13 cellular contexts compared by ENCODE assay signal in genomic region chr17:29561541-29562517, GRCh38. TPM values are rescaled to one million over a fixed set of nuclear protein-coding genes. Genes with fewer than 3 reads are reported as not detected.
DNase-seq lines count a peak whose midpoint lies in the region; ATAC-seq, FAIRE-seq and TF ChIP-seq lines count a peak whose summit lies in the region.
"Had no signal": no experiment of that assay in that cellular context is flagged by ENCODE, and none has a peak within 500 bp of the region (broad histone marks: within the 10 kb centered on the region; RNA-seq: fewer than 3 reads in every experiment).

No MANE protein-coding gene starts in this region.

- DNase-seq in Ammon's horn (ENCODE audit: low spot score) = peak; percentile 60
- DNase-seq in GM12878 (ENCODE audit: low read depth, low spot score) = no peak
- peak; percentile 77 for DNase-seq in naive B cell
- DNase-seq in Kasumi-1 (lab: John Stamatoyannopoulos, UW) = no peak
- DNase-seq in HUDEP-2 (lab: John Stamatoyannopoulos, UW; ENCODE audit: unreplicated experiment in 76 of 76) = no peak
- DNase-seq in HAP-1 (ENCODE audit: low spot score in 2 of 2) = no peak
- no peak for DNase-seq in RKO (ENCODE audit: low spot score)
- DNase-seq: anterior cingulate cortex; NCI-H446 treated with DMSO at 0.1 percent for 48 hours; stimulated activated naive CD8-positive, alpha-beta T cell treated with anti-CD3 and anti-CD28 coated beads, Interleukin-15, amount 100 ng/mL, for 72 hours had no signal

- H3K27me3 Mint-ChIP-seq in IgD-negative memory B cell (no peaks in the 10 kb centered on the region), naive B cell (no peaks in the 10 kb centered on the region)
- H3K27me3 Mint-ChIP-seq: naive thymus-derived CD8-positive, alpha-beta T cell; stimulated activated naive CD8-positive, alpha-beta T cell treated with anti-CD3 and anti-CD28 coated beads, Interleukin-15, amount 100 ng/mL, for 72 hours had no signal

- H3K4me3 ChIP-seq in GM12878 = no peak overlapping the region
- no peak overlapping the region for H3K4me3 ChIP-seq in HAP-1

- 57% methylated on average over 17 of the region's 17 CpGs for WGBS in GM12878 (ENCODE audit: insufficient coverage, insufficient replicate concordance, low lambda C conversion rate, missing lambda C conversion rate)

- no peak for ATAC-seq in GM12878
- ATAC-seq in naive B cell (ENCODE audit: low read depth in 2 of 2) = peak; percentile 29 to 53
- ATAC-seq: HCT116; naive thymus-derived CD8-positive, alpha-beta T cell; stimulated activated naive CD8-positive, alpha-beta T cell treated with anti-CD3 and anti-CD28 coated beads, Interleukin-15, amount 100 ng/mL, for 72 hours had no signal

- no TSS peak for BruUV-seq in GM12878 (replicated peaks; lab: Mats Ljungman, UMichigan)

- H3K79me2 ChIP-seq in GM12878 (ENCODE audit: control insufficient read depth, insufficient read depth, low read length) = peaks cover 7% of the 10 kb centered on the region; the same call in 1 of the 2 replicates

- peaks cover 1% of the 10 kb centered on the region for H3K36me3 Mint-ChIP-seq in IgD-negative memory B cell
- H3K36me3 Mint-ChIP-seq in naive B cell = peaks cover 0 to 5% of the 10 kb centered on the region in 2 donors

- H2AFZ ChIP-seq in GM12878 (ENCODE audit: control insufficient read depth, low read depth, low read length) = no peak overlapping the region

- TF ChIP-seq RAD21 in GM12878 (IDR thresholded peaks at IDR 0.05; ENCODE audit: insufficient read depth, low read depth, low read length) = no peak

- H3K36me3 ChIP-seq in GM12878 (ENCODE audit: control insufficient read depth in 2 of 2, insufficient read depth in 2 of 2, low read length in 1 of 2) (peaks cover 2 to 3% of the 10 kb centered on the region in 2 experiments; a peak in 3 of 4 replicates), HAP-1 (replicated peaks) (peaks cover 22% of the 10 kb centered on the region)

- peaks cover 42% of the 10 kb centered on the region for H3K4me1 ChIP-seq in GM12878 (ENCODE audit: control insufficient read depth, insufficient read depth, low read length)
- peaks cover 12% of the 10 kb centered on the region for H3K4me1 ChIP-seq in HAP-1

- POLR2A ChIA-PET in GM12878 (lab: Charles Lee) = no interaction called here

- no peaks in the 10 kb centered on the region for H3K9me3 ChIP-seq in GM12878 (replicated peaks; ENCODE audit: control insufficient read depth, insufficient read depth, low read length)
- no peaks in the 10 kb centered on the region for H3K9me3 ChIP-seq in HAP-1

- TF ChIP-seq POLR2A in GM12878 (IDR thresholded peaks at IDR 0.05; ENCODE audit: low read depth, low read length) = no peak

- H3K4me2 ChIP-seq in GM12878 (ENCODE audit: control insufficient read depth, insufficient read depth) = no peak overlapping the region

- no peak for TF ChIP-seq EP300 in GM12878 (IDR thresholded peaks at IDR 0.05; ENCODE audit: borderline replicate concordance in 1 of 2, control insufficient read depth in 1 of 2, low read depth in 2 of 2, low read length in 2 of 2)

- H3K4me1 Mint-ChIP-seq in IgD-negative memory B cell (peaks cover 43 to 63% (median 44%) of the 10 kb centered on the region in 3 donors), naive B cell (peaks cover 66 to 86% (median 79%) of the 10 kb centered on the region in 3 donors)

- in situ Hi-C loops in GM12878 (cut with MboI) (no loop called here), HAP-1 (cut with MboI; ENCODE audit: low sequenced_read_pairs) (no loop called here)

- SMC1A ChIA-PET in GM12878 (lab: Charles Lee; ENCODE audit: uncharacterized antibody, unreplicated experiment) = no interaction called here

- TF ChIP-seq CTCF in GM12878 (IDR thresholded peaks at IDR 0.05 in 2 of 3, conservative IDR thresholded peaks at IDR 0.05 in 1 of 3; ENCODE audit: control insufficient read depth in 2 of 3, extremely low read depth in 1 of 3, insufficient read depth in 1 of 3, low read depth in 3 of 3, low read length in 3 of 3) = no peak

- intact Hi-C loops in GM12878 (cut with micrococcal nuclease; ENCODE audit: unreplicated experiment) = no loop called here

- H3K9ac ChIP-seq in GM12878 (ENCODE audit: control insufficient read depth, insufficient read depth, low read length) = no peak overlapping the region

- CTCF ChIA-PET in GM12878 (lab: Yijun Ruan, JAX) = interaction anchor here (0.6 to 1.8 kb wide), 6 partner anchors 8 to 442 kb away, joined by 3 to 12 read pairs (median 4); no protein-coding TSS in a partner anchor

- H4K20me1 ChIP-seq in GM12878 (ENCODE audit: control insufficient read depth, insufficient read depth) = no peaks in the 10 kb centered on the region

- H3K27ac Mint-ChIP-seq in IgD-negative memory B cell (peak overlapping the region; percentile 83 to 95 (median 92)), naive B cell (peak overlapping the region; percentile 96 to 99 (median 98))
- H3K27ac Mint-ChIP-seq: stimulated activated naive CD8-positive, alpha-beta T cell treated with anti-CD3 and anti-CD28 coated beads, Interleukin-15, amount 100 ng/mL, for 72 hours had no signal

- no peak overlapping the region for H3K27ac ChIP-seq in GM12878 (ENCODE audit: control insufficient read depth, insufficient read depth)

- RAD21 ChIA-PET in GM12878 (lab: Charles Lee; ENCODE audit: unreplicated experiment) = no interaction called here

- H3K4me3 Mint-ChIP-seq in IgD-negative memory B cell = peak overlapping the region in 3 of 4 donors; percentile 70 to 85 (median 76)
- peak overlapping the region; percentile 62 to 88 (median 81) for H3K4me3 Mint-ChIP-seq in naive B cell
- H3K4me3 Mint-ChIP-seq: stimulated activated naive CD8-positive, alpha-beta T cell treated with anti-CD3 and anti-CD28 coated beads, Interleukin-15, amount 100 ng/mL, for 72 hours had no signal

- no peak for FAIRE-seq in GM12878 (lab: Jason Lieb, UNC)

- H3K27me3 ChIP-seq in GM12878 (replicated peaks in 1 of 2; ENCODE audit: control insufficient read depth in 2 of 2, insufficient read depth in 2 of 2, low read length in 1 of 2) (no peaks in the 10 kb centered on the region), HAP-1 (ENCODE audit: low read depth) (no peaks in the 10 kb centered on the region)

- H3K9me3 Mint-ChIP-seq in IgD-negative memory B cell (no peaks in the 10 kb centered on the region), naive B cell (no peaks in the 10 kb centered on the region)
- H3K9me3 Mint-ChIP-seq: naive thymus-derived CD8-positive, alpha-beta T cell; stimulated activated naive CD8-positive, alpha-beta T cell treated with anti-CD3 and anti-CD28 coated beads, Interleukin-15, amount 100 ng/mL, for 72 hours had no signal

RNA-seq across cellular contexts. Expression of gene ABHD15, which starts 5.0 kb away (rescaled TPM):
- polyA plus RNA-seq in IgD-negative memory B cell (11.7 TPM), GM12878 (2011; rRNA removed) (4.1 and 4.7 TPM in 2 replicates), GM12878 (2014; fragmentation: Illumina TruSeq; extraction: Trizol) (5.3 and 5.8 TPM in 2 replicates), GM12878 (2014; fragmentation: Nextera tagmentation; extraction: Ambion mirVana) (1 to 10 TPM; 2.1 to 2.6 TPM), GM12878 (2014; rRNA removed) (5.9 and 6.1 TPM in 2 replicates), GM12878 (2016; fragmentation: Nextera tagmentation; extraction: Ambion mirVana) (1 to 10 TPM; 2.6 to 3.9 TPM), naive B cell (ENCODE audit: low read depth in 6 of 6) (10 to 100 TPM; 15.1 to 45.2 (median 20.3) TPM)
- total RNA-seq in GM12878 (2013; cell fraction: nucleolus; rRNA removed) = 7.5 and 8.0 TPM in 2 replicates
- total RNA-seq in GM12878 (2014; rRNA removed) (6.5 and 7.5 TPM in 2 replicates), GM12878 (2014; rRNA removed; fragmentation: Illumina TruSeq; extraction: Trizol) (5.1 and 5.2 TPM in 2 replicates), GM12878 (2021) (9.0 and 9.2 TPM in 2 replicates)
- polyA plus RNA-seq in GM12878 (2011; ENCODE audit: low read depth) = 2.0 TPM
- 4.1 and 5.8 TPM in 2 replicates for polyA plus RNA-seq in GM12878 (2011; cell fraction: cytosol; rRNA removed)
- polyA plus RNA-seq in GM12878 (2011; cell fraction: nucleus; rRNA removed) = 5.9 and 6.4 TPM in 2 replicates
- polyA plus RNA-seq in GM12878 (2012) = 3.5 and 4.7 TPM in 2 replicates
- 5.5 and 8.8 TPM in 2 replicates for polyA minus RNA-seq in GM12878 (2011; rRNA and poly(A)+ RNA removed)
- polyA minus RNA-seq in GM12878 (2011; cell fraction: cytosol; rRNA and poly(A)+ RNA removed) = 3.5 and 3.7 TPM in 2 replicates
- polyA minus RNA-seq in GM12878 (2011; cell fraction: nucleus; rRNA and poly(A)+ RNA removed) = 3.4 and 6.5 TPM in 2 replicates

RNA-seq across cellular contexts. Expression of gene TP53I13, which starts 6.7 kb away (rescaled TPM):
- polyA plus RNA-seq in IgD-negative memory B cell (29.4 TPM), GM12878 (2011; rRNA removed) (5.5 and 8.8 TPM in 2 replicates), GM12878 (2014; fragmentation: Illumina TruSeq; extraction: Trizol) (0.97 and 4.5 TPM in 2 replicates), GM12878 (2014; fragmentation: Nextera tagmentation; extraction: Ambion mirVana) (under 1 TPM in 1 of 2 experiments, not detected in 1; 0.31 TPM), GM12878 (2014; rRNA removed) (45.1 and 54.2 TPM in 2 replicates), GM12878 (2016; fragmentation: Nextera tagmentation; extraction: Ambion mirVana) (10 to 100 TPM; 19.5 to 22.9 TPM), naive B cell (ENCODE audit: low read depth in 6 of 6) (10 to 100 TPM; 28.1 to 41.5 (median 38.4) TPM)
- total RNA-seq in GM12878 (2013; cell fraction: nucleolus; rRNA removed) = 36.6 and 40.4 TPM in 2 replicates
- total RNA-seq in GM12878 (2014; rRNA removed) (30.9 and 33.4 TPM in 2 replicates), GM12878 (2014; rRNA removed; fragmentation: Illumina TruSeq; extraction: Trizol) (8.6 and 10.4 TPM in 2 replicates), GM12878 (2021) (38.5 and 40.1 TPM in 2 replicates)
- polyA plus RNA-seq in GM12878 (2011; ENCODE audit: low read depth) = 5.4 TPM
- polyA plus RNA-seq in GM12878 (2011; cell fraction: cytosol; rRNA removed) = 9.9 and 18.4 TPM in 2 replicates
- 229 and 261 TPM in 2 replicates for polyA plus RNA-seq in GM12878 (2011; cell fraction: nucleus; rRNA removed)
- polyA plus RNA-seq in GM12878 (2012) = 25.2 and 26.9 TPM in 2 replicates
- polyA minus RNA-seq in GM12878 (2011; rRNA and poly(A)+ RNA removed) = 3.3 and 10.7 TPM in 2 replicates
- polyA minus RNA-seq in GM12878 (2011; cell fraction: cytosol; rRNA and poly(A)+ RNA removed) = 4.1 and 7.7 TPM in 2 replicates
- polyA minus RNA-seq in GM12878 (2011; cell fraction: nucleus; rRNA and poly(A)+ RNA removed) = 26.0 and 38.0 TPM in 2 replicates

RNA-seq across cellular contexts. Expression of gene GIT1, which starts 27.6 kb away (rescaled TPM):
- polyA plus RNA-seq in IgD-negative memory B cell (8.6 TPM), GM12878 (2011; rRNA removed) (11.3 and 25.6 TPM in 2 replicates), GM12878 (2014; fragmentation: Illumina TruSeq; extraction: Trizol) (20.0 and 32.4 TPM in 2 replicates), GM12878 (2014; fragmentation: Nextera tagmentation; extraction: Ambion mirVana) (under 1 TPM; 0.24 to 0.58 TPM), GM12878 (2014; rRNA removed) (33.7 and 34.2 TPM in 2 replicates), GM12878 (2016; fragmentation: Nextera tagmentation; extraction: Ambion mirVana) (1 to 10 TPM; 4.4 to 4.9 TPM), naive B cell (ENCODE audit: low read depth in 6 of 6) (10 to 100 TPM in 1 of 6 donors, 1 to 10 TPM in 5; 1.6 to 12.9 (median 4.4) TPM)
- 31.4 and 40.8 TPM in 2 replicates for total RNA-seq in GM12878 (2013; cell fraction: nucleolus; rRNA removed)
- total RNA-seq in GM12878 (2014; rRNA removed) (24.2 and 30.6 TPM in 2 replicates), GM12878 (2014; rRNA removed; fragmentation: Illumina TruSeq; extraction: Trizol) (15.4 and 16.1 TPM in 2 replicates), GM12878 (2021) (45.1 and 45.3 TPM in 2 replicates)
- polyA plus RNA-seq in GM12878 (2011; ENCODE audit: low read depth) = 6.9 TPM
- polyA plus RNA-seq in GM12878 (2011; cell fraction: cytosol; rRNA removed) = 19.7 and 24.9 TPM in 2 replicates
- polyA plus RNA-seq in GM12878 (2011; cell fraction: nucleus; rRNA removed) = 76.5 and 89.1 TPM in 2 replicates
- 19.0 and 19.4 TPM in 2 replicates for polyA plus RNA-seq in GM12878 (2012)
- 24.4 and 31.5 TPM in 2 replicates for polyA minus RNA-seq in GM12878 (2011; rRNA and poly(A)+ RNA removed)
- 15.8 and 24.1 TPM in 2 replicates for polyA minus RNA-seq in GM12878 (2011; cell fraction: cytosol; rRNA and poly(A)+ RNA removed)
- polyA minus RNA-seq in GM12878 (2011; cell fraction: nucleus; rRNA and poly(A)+ RNA removed) = 33.0 and 56.8 TPM in 2 replicates

RNA-seq across cellular contexts. Expression of gene ANKRD13B, which starts 31.1 kb away (rescaled TPM):
- polyA plus RNA-seq in IgD-negative memory B cell (not detected), GM12878 (2011; rRNA removed) (1.3 and 3.0 TPM in 2 replicates), GM12878 (2014; fragmentation: Illumina TruSeq; extraction: Trizol) (1.5 and 4.0 TPM in 2 replicates), GM12878 (2014; fragmentation: Nextera tagmentation; extraction: Ambion mirVana) (under 1 TPM; 0.18 to 0.53 TPM), GM12878 (2014; rRNA removed) (14.9 and 15.9 TPM in 2 replicates), GM12878 (2016; fragmentation: Nextera tagmentation; extraction: Ambion mirVana) (1 to 10 TPM; 1.6 to 2.1 TPM), naive B cell (ENCODE audit: low read depth in 6 of 6) (not detected)
- total RNA-seq in GM12878 (2013; cell fraction: nucleolus; rRNA removed) = 12.6 and 16.8 TPM in 2 replicates
- total RNA-seq in GM12878 (2014; rRNA removed) (7.1 and 8.5 TPM in 2 replicates), GM12878 (2014; rRNA removed; fragmentation: Illumina TruSeq; extraction: Trizol) (2.5 and 2.9 TPM in 2 replicates), GM12878 (2021) (14.0 and 15.0 TPM in 2 replicates)
- polyA plus RNA-seq in GM12878 (2011; ENCODE audit: low read depth) = 0.56 TPM
- polyA plus RNA-seq in GM12878 (2011; cell fraction: cytosol; rRNA removed) = 3.2 and 6.8 TPM in 2 replicates
- 64.3 and 77.7 TPM in 2 replicates for polyA plus RNA-seq in GM12878 (2011; cell fraction: nucleus; rRNA removed)
- polyA plus RNA-seq in GM12878 (2012) = 2.0 and 3.5 TPM in 2 replicates
- 2.6 and 5.8 TPM in 2 replicates for polyA minus RNA-seq in GM12878 (2011; rRNA and poly(A)+ RNA removed)
- polyA minus RNA-seq in GM12878 (2011; cell fraction: cytosol; rRNA and poly(A)+ RNA removed) = 3.2 and 4.6 TPM in 2 replicates
- polyA minus RNA-seq in GM12878 (2011; cell fraction: nucleus; rRNA and poly(A)+ RNA removed) = 8.9 and 16.6 TPM in 2 replicates

Comparison
In these comparisons a context has a peak if more than half of its experiments do, and no peak if none do; other contexts are left out.
1. DNase-seq: peak in Ammon's horn (single experiment) and naive B cell (single experiment); none in GM12878 (single experiment), Kasumi-1 (0 of 2), HUDEP-2 (0 of 76), HAP-1 (0 of 2) and RKO (single experiment).